In the genomic region with DNA sequence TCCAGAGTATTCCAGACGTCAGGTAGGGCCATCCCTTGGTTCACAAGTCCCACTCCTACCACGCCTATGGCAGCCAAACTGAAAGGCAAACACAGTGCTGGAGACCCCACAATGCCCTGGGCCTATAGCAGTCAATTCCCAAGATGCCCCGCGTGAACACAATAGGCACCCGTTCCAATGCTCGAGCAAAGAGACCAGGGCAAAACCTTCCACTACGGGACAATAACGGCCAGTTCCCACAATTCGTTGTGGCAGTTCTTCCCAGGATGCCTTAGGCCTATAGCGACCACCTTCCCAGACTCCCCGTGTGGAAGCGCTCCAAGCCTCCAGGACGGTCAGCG, we compare ENCODE assay signal across 8 cellular contexts. TPM values are rescaled to one million over a fixed set of nuclear protein-coding genes. Genes with fewer than 3 reads are reported as not detected.
DNase-seq lines count a peak whose midpoint lies in the region; ATAC-seq and TF ChIP-seq lines count a peak whose summit lies in the region.

No MANE protein-coding gene starts in this region.

- peaks cover 18% of the 10 kb centered on the region for H3K79me2 ChIP-seq in PC-3 (ENCODE audit: low read length)

- intact Hi-C loops in CD4-positive, alpha-beta T cell (cut with DNase I, micrococcal nuclease), result loop anchor here (1.0 to 10.0 kb wide), 4 partner anchors 22 to 46 kb away; a partner anchor contains a TSS
- intact Hi-C loops in PC-3 (cut with micrococcal nuclease), result no loop called here
- intact Hi-C loops in ascending aorta (cut with DNase I), result loop anchor here (1.0 kb wide), 2 partner anchors 23 to 49 kb away; a partner anchor contains a TSS

- no peaks in the 10 kb centered on the region for H3F3A ChIP-seq in PC-3 (ENCODE audit: low read length, unreplicated experiment)

- no peaks in the 10 kb centered on the region for H3K36me3 ChIP-seq in PC-3 (ENCODE audit: low read depth, low read length)
- peaks cover 0 to 1% of the 10 kb centered on the region in 2 donors for H3K36me3 ChIP-seq in ascending aorta

- no peak for TF ChIP-seq CTCF in CD4-positive, alpha-beta T cell (IDR thresholded peaks at IDR 0.05)
- TF ChIP-seq CTCF in PC-3 (conservative IDR thresholded peaks at IDR 0.05; ENCODE audit: low read depth, low read length) (no peak), ascending aorta (IDR thresholded peaks at IDR 0.05) (no peak)

- H3K9ac ChIP-seq in PC-3 (ENCODE audit: low read length), result peak overlapping the region; percentile 80

- H3K9me3 Mint-ChIP-seq in CD4-positive, alpha-beta T cell, result no peaks in the 10 kb centered on the region

- peak overlapping the region; percentile 92 for H3K27ac ChIP-seq in CD4-positive, alpha-beta T cell (ENCODE audit: low read depth, low read length)
- H3K27ac ChIP-seq in PC-3 (ENCODE audit: low read length), result peak overlapping the region; percentile 33; the same call in 1 of the 2 replicates
- H3K27ac ChIP-seq in ascending aorta, result peak overlapping the region; percentile 87 to 89

- TSS peak; percentile 77 for BruUV-seq in PC-3 (replicated peaks; lab: Mats Ljungman, UMichigan)

- CTCF ChIA-PET in CD4-positive, alpha-beta T cell (lab: Charles Lee), result interaction anchor here (2.9 kb wide), 1 partner anchor 23 kb away, joined by 12 read pairs; a partner anchor contains a TSS
- CTCF ChIA-PET in PC-3 (lab: Charles Lee), result interaction anchor here (0.7 kb wide), 1 partner anchor 191 kb away, joined by 11 read pairs; no protein-coding TSS in a partner anchor

- peak overlapping the region; percentile 78 for H3K4me3 ChIP-seq in PC-3 (ENCODE audit: low read length)
- H3K4me3 ChIP-seq in ascending aorta, result peak overlapping the region; percentile 69 to 75
- peak overlapping the region; percentile 79 for H3K4me3 ChIP-seq in iPS-18c (ENCODE audit: insufficient read depth, low read depth, low read length)

- H3K4me3 Mint-ChIP-seq in CD4-positive, alpha-beta T cell, result peak overlapping the region; percentile 98

- no peaks in the 10 kb centered on the region for H3K27me3 ChIP-seq in CD4-positive, alpha-beta T cell (ENCODE audit: control insufficient read depth, insufficient read depth, low read length)
- H3K27me3 ChIP-seq in PC-3 (ENCODE audit: low read length) (no peaks in the 10 kb centered on the region), ascending aorta (no peaks in the 10 kb centered on the region)

- H3K9me3 ChIP-seq in CD4-positive, alpha-beta T cell (ENCODE audit: control insufficient read depth, low read length), result no peaks in the 10 kb centered on the region
- H3K9me3 ChIP-seq in PC-3 (ENCODE audit: low read length) (no peaks in the 10 kb centered on the region), ascending aorta (no peaks in the 10 kb centered on the region), iPS-18c (ENCODE audit: control insufficient read depth, insufficient read depth, low read length) (no peaks in the 10 kb centered on the region)

- peaks cover 13% of the 10 kb centered on the region for H3K4me1 ChIP-seq in PC-3 (ENCODE audit: insufficient read depth, low read length)
- peaks cover 0 to 7% of the 10 kb centered on the region in 2 donors for H3K4me1 ChIP-seq in ascending aorta

- ATAC-seq in CD4-positive, alpha-beta T cell (ENCODE audit: poor library complexity), result peak; percentile 6
- peak; percentile 15 for ATAC-seq in GM19372 (IDR thresholded peaks at IDR 0.05; ENCODE audit: low read depth, unreplicated experiment)
- peak; percentile 12 for ATAC-seq in HG03521 (IDR thresholded peaks at IDR 0.05; ENCODE audit: unreplicated experiment)
- peak; percentile 10 for ATAC-seq in PC-3

- H3K27me3 Mint-ChIP-seq in CD4-positive, alpha-beta T cell, result no peaks in the 10 kb centered on the region

- H3K36me3 Mint-ChIP-seq in CD4-positive, alpha-beta T cell (ENCODE audit: low read depth), result peaks cover 17% of the 10 kb centered on the region

- no peaks in the 10 kb centered on the region for H4K20me1 ChIP-seq in PC-3 (ENCODE audit: low read length)

- peak overlapping the region; percentile 93 for H3K4me2 ChIP-seq in PC-3 (ENCODE audit: low read length)

- H3K27ac Mint-ChIP-seq in CD4-positive, alpha-beta T cell, result peak overlapping the region; percentile 98

- H3K4me1 Mint-ChIP-seq in CD4-positive, alpha-beta T cell (ENCODE audit: low read depth), result peaks cover 54% of the 10 kb centered on the region

- H2AFZ ChIP-seq in PC-3 (ENCODE audit: low read length), result peak overlapping the region; percentile 95

- POLR2A ChIA-PET in CD4-positive, alpha-beta T cell (lab: Charles Lee), result no interaction called here
- POLR2A ChIA-PET in PC-3 (lab: Charles Lee; ENCODE audit: unreplicated experiment), result no interaction called here

- H3K9me2 ChIP-seq in PC-3 (replicated peaks; ENCODE audit: low read length), result no peaks in the 10 kb centered on the region

- peak in 3 of 10 experiments; percentile 6 to 17 (median 15) for DNase-seq in CD4-positive, alpha-beta T cell
- DNase-seq in PC-3 (peak; percentile 12), ascending aorta (ENCODE audit: low spot score in 2 of 2) (no peak), T-helper 9 cell (no peak)
- DNase-seq in stimulated activated CD4-positive, alpha-beta T cell treated with anti-CD3 and anti-CD28 coated beads, Interleukin-12 subunit alpha, Interleukin-12 subunit beta, amount 100 ng/mL, for 48 hours (ENCODE audit: low read depth in 2 of 3, low spot score in 1 of 3), result peak; percentile 39 to 52 (median 46)

RNA-seq across cellular contexts. Expression of a gene that starts 0.5 kb away (rescaled TPM):
- 10 to 100 TPM; 22.3 to 24.8 TPM for total RNA-seq in CD4-positive, alpha-beta T cell
- 46.8 and 54.0 TPM in 2 replicates for total RNA-seq in PC-3 (2014; rRNA removed)
- 37.3 TPM for total RNA-seq in ascending aorta

RNA-seq across cellular contexts. Expression of a gene that starts 7.0 kb away (rescaled TPM):
- total RNA-seq in CD4-positive, alpha-beta T cell, result under 1 TPM; 0.25 to 0.56 TPM
- total RNA-seq in PC-3 (2014; rRNA removed) (0.11 and 0.12 TPM in 2 replicates), ascending aorta (0.32 TPM)

RNA-seq across cellular contexts. Expression of a gene that starts 20.8 kb away (rescaled TPM):
- under 1 TPM; 0.28 to 0.36 TPM for total RNA-seq in CD4-positive, alpha-beta T cell
- total RNA-seq in PC-3 (2014; rRNA removed), result 13.7 and 15.0 TPM in 2 replicates
- 3.5 TPM for total RNA-seq in ascending aorta

RNA-seq across cellular contexts. Expression of a gene that starts 22.5 kb away (rescaled TPM):
- total RNA-seq in CD4-positive, alpha-beta T cell, result 1 to 10 TPM; 4.1 to 4.8 TPM
- total RNA-seq in PC-3 (2014; rRNA removed) (10.9 and 14.7 TPM in 2 replicates), ascending aorta (3.1 TPM)

RNA-seq across cellular contexts. Expression of a gene that starts 23.0 kb away (rescaled TPM):
- 10 to 100 TPM; 28.9 to 29.8 TPM for total RNA-seq in CD4-positive, alpha-beta T cell
- total RNA-seq in PC-3 (2014; rRNA removed) (12.5 and 12.9 TPM in 2 replicates), ascending aorta (17.2 TPM)

Comparison
In these comparisons a context has a peak if more than half of its experiments do, and no peak if none do; other contexts are left out.
1. DNase-seq: peak in PC-3 (single experiment) and stimulated activated CD4-positive, alpha-beta T cell treated with anti-CD3 and anti-CD28 coated beads, Interleukin-12 subunit alpha, Interleukin-12 subunit beta, amount 100 ng/mL, for 48 hours (3 of 3); none in ascending aorta (0 of 2) and T-helper 9 cell (single experiment).
2. H3K27ac ChIP-seq: peak in every context shown above with its lines; median percentile 92 in CD4-positive, alpha-beta T cell; 88 in ascending aorta; 33 in PC-3.
3. Peak in every context shown above with its lines, with median percentiles within 50 percentile points of each other: ATAC-seq and H3K4me3 ChIP-seq.